14 cellular contexts compared by ENCODE assay signal in the genomic region with DNA sequence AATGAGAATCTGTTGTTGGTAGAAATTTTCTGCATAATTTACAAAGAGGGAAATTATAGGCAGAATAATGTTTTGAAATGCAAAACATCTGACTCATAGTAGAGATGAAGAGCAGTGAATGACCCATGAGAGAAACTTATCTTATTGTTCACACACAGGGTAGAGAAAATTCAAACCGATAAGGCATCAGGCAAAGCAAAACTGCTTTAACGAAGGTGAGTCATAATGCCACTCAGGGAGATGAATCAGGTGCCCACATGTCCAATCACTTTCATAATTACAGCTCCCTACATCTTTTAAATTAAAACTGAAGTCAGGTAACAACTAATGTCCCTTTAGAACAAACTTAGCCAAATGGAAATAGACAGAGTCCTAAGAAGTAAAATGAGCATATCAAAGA.
DNase-seq lines count a peak whose midpoint lies in the region; ATAC-seq, FAIRE-seq and TF ChIP-seq lines count a peak whose summit lies in the region.
"Had no signal": no experiment of that assay in that cellular context is flagged by ENCODE, and none has a peak within 500 bp of the region (broad histone marks: within the 10 kb centered on the region; RNA-seq: fewer than 3 reads in every experiment).

No MANE protein-coding gene starts in this region.

- H3K4me1 ChIP-seq in small intestine (ENCODE audit: control insufficient read depth in 2 of 2, insufficient read depth in 1 of 2, low read depth in 1 of 2, low read length in 1 of 2): no peaks in the 10 kb centered on the region
- H3K4me1 ChIP-seq in tibial artery: no peaks in the 10 kb centered on the region
- H3K4me1 ChIP-seq: heart right ventricle had no signal

- no peaks in the 10 kb centered on the region for H3K36me3 ChIP-seq in small intestine (ENCODE audit: control insufficient read depth in 2 of 2, insufficient read depth in 2 of 2, low read length in 2 of 2)
- H3K36me3 ChIP-seq in tibial artery: no peaks in the 10 kb centered on the region
- H3K36me3 ChIP-seq: heart right ventricle had no signal

- WGBS in small intestine, 3 donors: 38 to 51% (median 39%) methylated on average over 2 of the region's 2 CpGs

- H3K27me3 ChIP-seq in small intestine (ENCODE audit: control insufficient read depth in 2 of 2, insufficient read depth in 2 of 2, low read length in 2 of 2) (no peaks in the 10 kb centered on the region), tibial artery (no peaks in the 10 kb centered on the region)
- H3K27me3 ChIP-seq: heart right ventricle had no signal

- no peaks in the 10 kb centered on the region for H3K36me3 Mint-ChIP-seq in activated CD8-positive, alpha-beta T cell treated with anti-CD3 and anti-CD28 coated beads for 36 hours (ENCODE audit: low read depth)
- H3K36me3 Mint-ChIP-seq in activated CD8-positive, alpha-beta T cell treated with anti-CD3 and anti-CD28 coated beads, Interleukin-2, amount 10 ng/mL, durations not matched to agents 7 days and 5 days (ENCODE audit: low read depth): no peaks in the 10 kb centered on the region

- H3K27ac Mint-ChIP-seq in activated CD8-positive, alpha-beta T cell treated with anti-CD3 and anti-CD28 coated beads for 36 hours: no peak overlapping the region
- H3K27ac Mint-ChIP-seq in activated CD8-positive, alpha-beta T cell treated with anti-CD3 and anti-CD28 coated beads, Interleukin-2, amount 10 ng/mL, durations not matched to agents 7 days and 5 days: no peak overlapping the region
- H3K27ac Mint-ChIP-seq: dendritic cell treated with granulocyte-macrophage colony-stimulating factor and Interleukin-4, amounts not matched to agents 40 ng/mL and 50 ng/mL, for 4 days had no signal

- ATAC-seq in activated CD8-positive, alpha-beta T cell treated with anti-CD3 and anti-CD28 coated beads for 36 hours: peak; percentile 13
- ATAC-seq in activated CD8-positive, alpha-beta T cell treated with anti-CD3 and anti-CD28 coated beads, Interleukin-2, amount 10 ng/mL, durations not matched to agents 7 days and 5 days: no peak
- peak; percentile 77 for ATAC-seq in GM21723 (IDR thresholded peaks at IDR 0.05; ENCODE audit: unreplicated experiment)
- peak; percentile 87 for ATAC-seq in HG03196 (IDR thresholded peaks at IDR 0.05; ENCODE audit: unreplicated experiment)
- ATAC-seq: heart right ventricle had no signal

- H3K9me3 ChIP-seq in small intestine (ENCODE audit: control insufficient read depth, low read depth) (no peaks in the 10 kb centered on the region), tibial artery (no peaks in the 10 kb centered on the region)
- H3K9me3 ChIP-seq: heart right ventricle had no signal

- no peaks in the 10 kb centered on the region for H3K4me1 Mint-ChIP-seq in activated CD8-positive, alpha-beta T cell treated with anti-CD3 and anti-CD28 coated beads for 36 hours (ENCODE audit: low read depth)
- H3K4me1 Mint-ChIP-seq in activated CD8-positive, alpha-beta T cell treated with anti-CD3 and anti-CD28 coated beads, Interleukin-2, amount 10 ng/mL, durations not matched to agents 7 days and 5 days (ENCODE audit: low read depth): no peaks in the 10 kb centered on the region

- no peaks in the 10 kb centered on the region for H3K27me3 Mint-ChIP-seq in activated CD8-positive, alpha-beta T cell treated with anti-CD3 and anti-CD28 coated beads for 36 hours
- no peaks in the 10 kb centered on the region for H3K27me3 Mint-ChIP-seq in activated CD8-positive, alpha-beta T cell treated with anti-CD3 and anti-CD28 coated beads, Interleukin-2, amount 10 ng/mL, durations not matched to agents 7 days and 5 days (ENCODE audit: low read depth)
- H3K27me3 Mint-ChIP-seq: dendritic cell treated with granulocyte-macrophage colony-stimulating factor and Interleukin-4, amounts not matched to agents 40 ng/mL and 50 ng/mL, for 4 days had no signal

- no peaks in the 10 kb centered on the region for H3K9me3 Mint-ChIP-seq in activated CD8-positive, alpha-beta T cell treated with anti-CD3 and anti-CD28 coated beads for 36 hours
- peaks cover 6% of the 10 kb centered on the region for H3K9me3 Mint-ChIP-seq in activated CD8-positive, alpha-beta T cell treated with anti-CD3 and anti-CD28 coated beads, Interleukin-2, amount 10 ng/mL, durations not matched to agents 7 days and 5 days (ENCODE audit: insufficient read depth)
- H3K9me3 Mint-ChIP-seq: dendritic cell treated with granulocyte-macrophage colony-stimulating factor and Interleukin-4, amounts not matched to agents 40 ng/mL and 50 ng/mL, for 4 days had no signal

- FAIRE-seq in small intestine (lab: Jason Lieb, UNC): no peak

- TF ChIP-seq CTCF in activated CD8-positive, alpha-beta T cell treated with anti-CD3 and anti-CD28 coated beads for 36 hours (IDR thresholded peaks at IDR 0.05): no peak
- TF ChIP-seq CTCF in tibial artery (IDR thresholded peaks at IDR 0.05): no peak

- CTCF ChIA-PET in activated CD8-positive, alpha-beta T cell treated with anti-CD3 and anti-CD28 coated beads for 36 hours (lab: Charles Lee): no interaction called here
- CTCF ChIA-PET in activated CD8-positive, alpha-beta T cell treated with anti-CD3 and anti-CD28 coated beads, Interleukin-2, amount 10 ng/mL, durations not matched to agents 7 days and 5 days (lab: Charles Lee): no interaction called here

- H3K27ac ChIP-seq in small intestine (ENCODE audit: low read depth in 1 of 2, low read length in 1 of 2): no peak overlapping the region
- no peak overlapping the region for H3K27ac ChIP-seq in tibial artery
- H3K27ac ChIP-seq: heart right ventricle had no signal

- H3K4me3 Mint-ChIP-seq in activated CD8-positive, alpha-beta T cell treated with anti-CD3 and anti-CD28 coated beads for 36 hours: no peak overlapping the region
- no peak overlapping the region for H3K4me3 Mint-ChIP-seq in activated CD8-positive, alpha-beta T cell treated with anti-CD3 and anti-CD28 coated beads, Interleukin-2, amount 10 ng/mL, durations not matched to agents 7 days and 5 days
- H3K4me3 Mint-ChIP-seq: dendritic cell treated with granulocyte-macrophage colony-stimulating factor and Interleukin-4, amounts not matched to agents 40 ng/mL and 50 ng/mL, for 4 days had no signal

- DNase-seq in activated CD8-positive, alpha-beta T cell treated with anti-CD3 and anti-CD28 coated beads for 36 hours: no peak
- DNase-seq in activated CD8-positive, alpha-beta T cell treated with anti-CD3 and anti-CD28 coated beads, Interleukin-2, amount 10 ng/mL, durations not matched to agents 7 days and 5 days: no peak
- DNase-seq in renal cortical epithelial cell (ENCODE audit: low read depth) (peak; percentile 41), small intestine (no peak), tibial artery (no peak)
- no peak for DNase-seq in stimulated activated CD4-positive, alpha-beta T cell treated with anti-CD3 and anti-CD28 coated beads, Interleukin-2, amount 100 ng/mL, for 24 hours
- DNase-seq: activated T-cell treated with anti-CD3 and anti-CD28 coated beads, Interleukin-2, amount 50 U/mL, for 1 hour; GDM1; heart right ventricle; stimulated activated naive CD4-positive, alpha-beta T cell; T-helper 9 cell had no signal

- POLR2A ChIA-PET in activated CD8-positive, alpha-beta T cell treated with anti-CD3 and anti-CD28 coated beads for 36 hours (lab: Charles Lee): no interaction called here
- POLR2A ChIA-PET in activated CD8-positive, alpha-beta T cell treated with anti-CD3 and anti-CD28 coated beads, Interleukin-2, amount 10 ng/mL, durations not matched to agents 7 days and 5 days (lab: Charles Lee): no interaction called here

- H3K4me3 ChIP-seq in small intestine (ENCODE audit: low read depth in 1 of 2, low read length in 2 of 2): no peak overlapping the region
- H3K4me3 ChIP-seq in tibial artery: no peak overlapping the region
- H3K4me3 ChIP-seq: heart right ventricle had no signal

- intact Hi-C loops in activated CD8-positive, alpha-beta T cell treated with anti-CD3 and anti-CD28 coated beads for 36 hours (cut with micrococcal nuclease): no loop called here
- intact Hi-C loops in tibial artery (cut with DNase I; ENCODE audit: low total_unique reads): no loop called here
